Comparison of ENCODE assay signal across 18 cellular contexts in genomic region chr7:32481921-32482320, GRCh38.
"Had no signal": no experiment of that assay in that cellular context is flagged by ENCODE, and none has a peak within 500 bp of the region (broad histone marks: within the 10 kb centered on the region; RNA-seq: fewer than 3 reads in every experiment).

No MANE protein-coding gene starts in this region.

- ATAC-seq: foreskin keratinocyte, T-helper 17 cell, upper lobe of right lung had no signal

- H3K4me3 ChIP-seq: thyroid gland, upper lobe of right lung had no signal

- H3K4me1 ChIP-seq: thyroid gland, upper lobe of right lung had no signal

- H3K9me3 ChIP-seq: thyroid gland, upper lobe of right lung had no signal

- H3K27ac Mint-ChIP-seq: activated CD4-positive, alpha-beta memory T cell treated with anti-CD3 and anti-CD28 coated beads, Interleukin-2, amount 10 ng/mL, durations not matched to agents 7 days and 5 days; activated naive CD4-positive, alpha-beta T cell treated with anti-CD3 and anti-CD28 coated beads, Interleukin-2, amount 10 ng/mL, durations not matched to agents 7 days and 5 days; immature natural killer cell; memory B cell; stimulated activated naive CD8-positive, alpha-beta T cell treated with anti-CD3 and anti-CD28 coated beads, Interleukin-15, Interleukin-2, amounts not matched to agents 100 ng/mL and 50 ng/mL, for 24 hours; T-helper 17 cell had no signal

- H3K4me1 Mint-ChIP-seq: activated CD4-positive, alpha-beta memory T cell treated with anti-CD3 and anti-CD28 coated beads, Interleukin-2, amount 10 ng/mL, durations not matched to agents 7 days and 5 days; immature natural killer cell; memory B cell had no signal

- H3K27me3 ChIP-seq: foreskin keratinocyte, thyroid gland, upper lobe of right lung had no signal

- H3K4me3 Mint-ChIP-seq: activated CD4-positive, alpha-beta memory T cell treated with anti-CD3 and anti-CD28 coated beads, Interleukin-2, amount 10 ng/mL, durations not matched to agents 7 days and 5 days; activated naive CD4-positive, alpha-beta T cell treated with anti-CD3 and anti-CD28 coated beads, Interleukin-2, amount 10 ng/mL, durations not matched to agents 7 days and 5 days; immature natural killer cell; memory B cell; nephron progenitor cell; stimulated activated naive CD8-positive, alpha-beta T cell treated with anti-CD3 and anti-CD28 coated beads, Interleukin-15, Interleukin-2, amounts not matched to agents 100 ng/mL and 50 ng/mL, for 24 hours; T-helper 17 cell had no signal

- DNase-seq: activated CD4-positive, alpha-beta memory T cell treated with anti-CD3 and anti-CD28 coated beads, Interleukin-2, amount 10 ng/mL, durations not matched to agents 7 days and 5 days; activated CD4-positive, alpha-beta T cell treated with anti-CD3 and anti-CD28 coated beads for 4 hours; activated CD4-positive, CD25-positive, alpha-beta regulatory T cell; activated effector memory CD4-positive, alpha-beta T cell treated with anti-CD3 and anti-CD28 coated beads, Interleukin-2, amount 50 U/mL, for 16 hours; activated naive CD4-positive, alpha-beta T cell treated with anti-CD3 and anti-CD28 coated beads, Interleukin-2, amount 10 ng/mL, durations not matched to agents 7 days and 5 days; amygdala; foreskin keratinocyte; immature natural killer cell; nephron progenitor cell; nucleus accumbens; stimulated activated CD4-positive, alpha-beta T cell treated with anti-CD3 and anti-CD28 coated beads, Interleukin-12 subunit alpha, Interleukin-12 subunit beta, amount 100 ng/mL, for 4 hours; stimulated activated CD4-positive, alpha-beta T cell treated with anti-CD3 and anti-CD28 coated beads, Interleukin-4, amount 100 ng/mL, for 4 hours; substantia nigra; T-helper 17 cell; thyroid gland; upper lobe of right lung had no signal

- H3K9me3 Mint-ChIP-seq: activated CD4-positive, alpha-beta memory T cell treated with anti-CD3 and anti-CD28 coated beads, Interleukin-2, amount 10 ng/mL, durations not matched to agents 7 days and 5 days; activated naive CD4-positive, alpha-beta T cell treated with anti-CD3 and anti-CD28 coated beads, Interleukin-2, amount 10 ng/mL, durations not matched to agents 7 days and 5 days; immature natural killer cell; memory B cell; nephron progenitor cell; stimulated activated naive CD8-positive, alpha-beta T cell treated with anti-CD3 and anti-CD28 coated beads, Interleukin-15, Interleukin-2, amounts not matched to agents 100 ng/mL and 50 ng/mL, for 24 hours had no signal

- H3K27ac ChIP-seq: foreskin keratinocyte, thyroid gland, upper lobe of right lung had no signal
